In the genomic region with DNA sequence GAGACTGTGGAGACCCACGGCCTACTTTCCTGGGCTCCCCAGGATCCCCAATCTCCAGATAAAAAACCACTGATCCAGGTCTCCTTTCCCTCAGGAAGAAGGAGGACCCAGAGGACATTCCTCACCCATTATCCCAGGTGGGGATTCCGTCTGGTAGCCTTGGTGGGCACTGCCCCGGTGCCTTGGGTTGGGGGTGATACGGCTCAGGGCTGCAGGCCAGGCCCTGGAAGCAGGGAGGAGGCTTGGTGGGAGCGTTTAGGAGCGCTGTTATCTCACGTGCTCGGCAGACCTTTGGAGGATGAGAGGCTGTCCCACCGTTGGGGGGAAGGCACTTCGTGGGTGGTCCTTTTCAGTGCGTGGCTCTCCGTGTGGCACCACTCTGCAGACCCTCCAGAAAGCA, we compare ENCODE assay signal across 16 cellular contexts.
A peak's percentile ranks its signal among the peaks of the same experiment; 100 is the strongest.
DNase-seq lines count a peak whose midpoint lies in the region; TF ChIP-seq lines count a peak whose summit lies in the region.
"Had no signal": no experiment of that assay in that cellular context is flagged by ENCODE, and none has a peak within 500 bp of the region (broad histone marks: within the 10 kb centered on the region; RNA-seq: fewer than 3 reads in every experiment).

No MANE protein-coding gene starts in this region.

- no peaks in the 10 kb centered on the region for H3K9me3 ChIP-seq in WERI-Rb-1 (ENCODE audit: severe bottlenecking)
- H3K9me3 ChIP-seq: A549, BE2C had no signal

- H3K4me3 ChIP-seq in WERI-Rb-1 (ENCODE audit: low read depth, low read length): no peak overlapping the region
- H3K4me3 ChIP-seq: A549, GM23248 had no signal

- no peak overlapping the region for H3K27ac Mint-ChIP-seq in osteocyte (ENCODE audit: unreplicated experiment)
- H3K27ac Mint-ChIP-seq: CD4-positive, alpha-beta memory T cell had no signal

- H3K27me3 ChIP-seq in WERI-Rb-1 (ENCODE audit: insufficient read depth, low read depth, severe bottlenecking): no peaks in the 10 kb centered on the region
- H3K27me3 ChIP-seq: BE2C had no signal

- no peaks in the 10 kb centered on the region for H3K36me3 Mint-ChIP-seq in osteocyte (ENCODE audit: unreplicated experiment)
- H3K36me3 Mint-ChIP-seq: CD4-positive, alpha-beta memory T cell had no signal

- in situ Hi-C loops in GM13976 (cut with MboI; ENCODE audit: low sequenced_read_pairs, unreplicated experiment): no loop called here

- no peak overlapping the region for H3K27ac ChIP-seq in WERI-Rb-1
- H3K27ac ChIP-seq: A549, C4-2B, GM23248 had no signal

- no peaks in the 10 kb centered on the region for H3K9me3 Mint-ChIP-seq in osteocyte (ENCODE audit: unreplicated experiment)

- H3K27me3 Mint-ChIP-seq in osteocyte (ENCODE audit: unreplicated experiment): no peaks in the 10 kb centered on the region

- DNase-seq in D341Med (ENCODE audit: low spot score): peak; percentile 1
- DNase-seq in GM13976 (ENCODE audit: low spot score): peak; percentile 10
- DNase-seq in islet precursor cell: peak; percentile 41
- peak; percentile 75 for DNase-seq in osteocyte (ENCODE audit: extremely low spot score, unreplicated experiment)
- DNase-seq in WERI-Rb-1: no peak
- no peak for DNase-seq in COR-L47 (lab: John Stamatoyannopoulos, UW)
- no peak for DNase-seq in NCI-H2171 (lab: John Stamatoyannopoulos, UW)
- DNase-seq in SW 1271 (lab: John Stamatoyannopoulos, UW): no peak
- DNase-seq: BE2C; CD4-positive, alpha-beta memory T cell; DMS53; GF-D8; GM23248; IMR-90 had no signal

- no peaks in the 10 kb centered on the region for H3K36me3 ChIP-seq in WERI-Rb-1
- H3K36me3 ChIP-seq: BE2C had no signal

- no peak overlapping the region for H3K4me3 Mint-ChIP-seq in osteocyte (ENCODE audit: unreplicated experiment)
- H3K4me3 Mint-ChIP-seq: CD4-positive, alpha-beta memory T cell had no signal

- TF ChIP-seq CTCF in GM13976 (IDR thresholded peaks at IDR 0.05; ENCODE audit: borderline replicate concordance, control extremely low read depth, extremely low read depth, insufficient read depth, missing control alignments) (no peak), osteocyte (IDR thresholded peaks at IDR 0.05) (no peak), WERI-Rb-1 (IDR thresholded peaks at IDR 0.05; ENCODE audit: low read depth, low read length) (no peak)

- no peaks in the 10 kb centered on the region for H3K4me1 Mint-ChIP-seq in osteocyte (ENCODE audit: unreplicated experiment)
- H3K4me1 Mint-ChIP-seq: CD4-positive, alpha-beta memory T cell had no signal

Comparison
In these comparisons a context has a peak if more than half of its experiments do, and no peak if none do; other contexts are left out.
1. DNase-seq: peak in D341Med (single experiment), GM13976 (single experiment), islet precursor cell (single experiment) and osteocyte (single experiment); none in WERI-Rb-1 (single experiment), COR-L47 (single experiment), NCI-H2171 (single experiment) and SW 1271 (0 of 2).